14 cellular contexts compared by ENCODE assay signal in genomic region chr9:88641471-88642240, GRCh38.
"Had no signal": no experiment of that assay in that cellular context is flagged by ENCODE, and none has a peak within 500 bp of the region (broad histone marks: within the 10 kb centered on the region; RNA-seq: fewer than 3 reads in every experiment).

No MANE protein-coding gene starts in this region.

- H3K27ac ChIP-seq: dorsolateral prefrontal cortex, ovary, right atrium auricular region, sigmoid colon, stomach had no signal

- DNase-seq: cortex of kidney; dorsolateral prefrontal cortex; effector CD8-positive, alpha-beta T cell; kidney glomerular epithelial cell; mucosa of descending colon; naive thymus-derived CD8-positive, alpha-beta T cell; ovary; sigmoid colon; small intestine; stimulated activated CD4-positive, alpha-beta T cell treated with anti-CD3 and anti-CD28 coated beads, Interleukin-12 subunit alpha, Interleukin-12 subunit beta, amount 100 ng/mL, for 4 hours; stimulated activated naive CD4-positive, alpha-beta T cell; stomach; substantia nigra had no signal

- H3K4me1 ChIP-seq: right atrium auricular region had no signal

- H3K27me3 ChIP-seq: ovary, right atrium auricular region, sigmoid colon, stomach had no signal

- ATAC-seq: mucosa of descending colon; naive thymus-derived CD8-positive, alpha-beta T cell had no signal

- H3K9me3 ChIP-seq: ovary had no signal

- H3K4me3 ChIP-seq: dorsolateral prefrontal cortex, mucosa of descending colon, ovary, right atrium auricular region, sigmoid colon, stomach had no signal

- H3K36me3 ChIP-seq: ovary, right atrium auricular region, sigmoid colon, stomach had no signal
